ENCODE assay signal across 20 cellular contexts in the genomic region with DNA sequence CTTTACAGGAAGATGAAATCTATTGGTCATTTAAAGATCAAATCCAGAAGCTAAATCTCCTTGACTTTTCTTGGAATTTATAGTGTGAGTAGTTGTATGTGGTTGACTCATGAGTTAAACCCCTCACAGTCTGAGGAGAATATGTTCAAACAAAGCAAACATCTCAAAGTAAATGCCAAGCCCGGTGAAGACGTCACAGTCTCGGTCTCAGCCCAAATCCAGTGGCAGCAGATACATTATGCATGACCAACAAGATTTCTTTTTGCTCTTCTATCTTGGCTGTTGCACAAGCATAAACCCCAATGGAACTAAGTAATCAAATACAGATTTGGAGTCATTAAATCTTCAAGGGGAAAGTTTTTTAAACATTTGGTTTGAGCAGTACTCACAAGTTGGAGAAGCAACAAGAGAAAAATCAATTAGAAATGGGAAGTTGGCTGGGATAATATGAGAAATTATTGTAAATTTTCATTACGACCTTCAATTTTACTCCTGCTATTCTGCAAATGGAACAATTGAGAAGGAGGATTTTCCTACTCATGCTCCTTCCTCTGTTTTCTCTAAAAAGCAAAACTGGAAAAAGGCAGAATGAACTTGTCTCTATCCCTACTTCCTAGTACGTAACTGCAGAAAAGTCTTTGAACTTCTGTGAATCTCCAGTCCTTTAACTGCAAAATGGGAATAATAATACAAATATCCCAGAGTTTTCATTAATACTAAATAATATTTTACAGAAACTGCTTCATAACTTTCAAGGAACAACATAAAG.
A peak's percentile ranks its signal among the peaks of the same experiment; 100 is the strongest.
DNase-seq lines count a peak whose midpoint lies in the region; ATAC-seq and TF ChIP-seq lines count a peak whose summit lies in the region.
"Had no signal": no experiment of that assay in that cellular context is flagged by ENCODE, and none has a peak within 500 bp of the region (broad histone marks: within the 10 kb centered on the region; RNA-seq: fewer than 3 reads in every experiment).

No MANE protein-coding gene starts in this region.

- no peaks in the 10 kb centered on the region for H3K4me1 Mint-ChIP-seq in activated CD8-positive, alpha-beta T cell treated with anti-CD3 and anti-CD28 coated beads, Interleukin-2, amount 10 ng/mL, durations not matched to agents 7 days and 5 days (ENCODE audit: low read depth)
- H3K4me1 Mint-ChIP-seq in type B pancreatic cell (ENCODE audit: unreplicated experiment) = no peaks in the 10 kb centered on the region
- H3K4me1 Mint-ChIP-seq: neural crest cell had no signal

- no peak overlapping the region for H3K27ac Mint-ChIP-seq in activated CD8-positive, alpha-beta T cell treated with anti-CD3 and anti-CD28 coated beads, Interleukin-2, amount 10 ng/mL, durations not matched to agents 7 days and 5 days
- no peak overlapping the region for H3K27ac Mint-ChIP-seq in type B pancreatic cell
- H3K27ac Mint-ChIP-seq: activated naive CD4-positive, alpha-beta T cell treated with anti-CD3 and anti-CD28 coated beads for 36 hours had no signal

- H3K36me3 ChIP-seq in BE2C = no peaks in the 10 kb centered on the region
- H3K36me3 ChIP-seq: breast epithelium, SJCRH30 had no signal

- no peaks in the 10 kb centered on the region for H3K9me3 ChIP-seq in BE2C
- H3K9me3 ChIP-seq: breast epithelium, SJCRH30 had no signal

- ATAC-seq in activated CD8-positive, alpha-beta T cell treated with anti-CD3 and anti-CD28 coated beads, Interleukin-2, amount 10 ng/mL, durations not matched to agents 7 days and 5 days = no peak

- H3K27me3 Mint-ChIP-seq in activated CD8-positive, alpha-beta T cell treated with anti-CD3 and anti-CD28 coated beads, Interleukin-2, amount 10 ng/mL, durations not matched to agents 7 days and 5 days (ENCODE audit: low read depth) = no peaks in the 10 kb centered on the region
- H3K27me3 Mint-ChIP-seq in type B pancreatic cell = no peaks in the 10 kb centered on the region

- H3K4me3 Mint-ChIP-seq in activated CD8-positive, alpha-beta T cell treated with anti-CD3 and anti-CD28 coated beads, Interleukin-2, amount 10 ng/mL, durations not matched to agents 7 days and 5 days = no peak overlapping the region
- no peak overlapping the region for H3K4me3 Mint-ChIP-seq in type B pancreatic cell
- H3K4me3 Mint-ChIP-seq: activated naive CD4-positive, alpha-beta T cell treated with anti-CD3 and anti-CD28 coated beads for 36 hours; neural crest cell had no signal

- CTCF ChIA-PET in AG04449 (lab: Yijun Ruan, JAX) = no interaction called here
- CTCF ChIA-PET in activated CD8-positive, alpha-beta T cell treated with anti-CD3 and anti-CD28 coated beads, Interleukin-2, amount 10 ng/mL, durations not matched to agents 7 days and 5 days (lab: Charles Lee) = no interaction called here

- no peaks in the 10 kb centered on the region for H3K9me3 Mint-ChIP-seq in activated CD8-positive, alpha-beta T cell treated with anti-CD3 and anti-CD28 coated beads, Interleukin-2, amount 10 ng/mL, durations not matched to agents 7 days and 5 days (ENCODE audit: insufficient read depth)
- peaks cover 5% of the 10 kb centered on the region for H3K9me3 Mint-ChIP-seq in type B pancreatic cell
- H3K9me3 Mint-ChIP-seq: neural crest cell had no signal

- no peaks in the 10 kb centered on the region; the same call in 1 of the 2 replicates for H3K4me1 ChIP-seq in BE2C
- H3K4me1 ChIP-seq: breast epithelium, SJCRH30 had no signal

- H3K36me3 Mint-ChIP-seq in activated CD8-positive, alpha-beta T cell treated with anti-CD3 and anti-CD28 coated beads, Interleukin-2, amount 10 ng/mL, durations not matched to agents 7 days and 5 days (ENCODE audit: low read depth) = no peaks in the 10 kb centered on the region
- H3K36me3 Mint-ChIP-seq in type B pancreatic cell = no peaks in the 10 kb centered on the region

- DNase-seq in AG04449 (ENCODE audit: low read depth, low spot score) (peak; percentile 72), HS-5 (ENCODE audit: low read depth) (peak; percentile 34), fibroblast of pulmonary artery (ENCODE audit: low read depth) (peak; percentile 54), non-pigmented ciliary epithelial cell (ENCODE audit: low read depth) (peak; percentile 67), GOT3 (lab: John Stamatoyannopoulos, UW) (no peak), BE2C (no peak), type B pancreatic cell (ENCODE audit: extremely low spot score, unreplicated experiment) (no peak)
- DNase-seq in activated CD8-positive, alpha-beta T cell treated with anti-CD3 and anti-CD28 coated beads, Interleukin-2, amount 10 ng/mL, durations not matched to agents 7 days and 5 days = no peak
- DNase-seq: ACHN; activated CD4-positive, alpha-beta T cell treated with anti-CD3 and anti-CD28 coated beads for 4 hours; activated CD8-positive, alpha-beta memory T cell treated with anti-CD3 and anti-CD28 coated beads, Interleukin-2, amount 50 U/mL, for 48 hours; activated naive CD4-positive, alpha-beta T cell treated with anti-CD3 and anti-CD28 coated beads for 36 hours; effector CD8-positive, alpha-beta T cell; mesendoderm; NCI-H446 treated with DMSO at 0.1 percent for 48 hours; SJCRH30; stimulated activated CD4-positive, alpha-beta T cell treated with anti-CD3 and anti-CD28 coated beads, Interleukin-4, amount 100 ng/mL, for 1 hour; stimulated activated CD8-positive, alpha-beta memory T cell treated with anti-CD3 and anti-CD28 coated beads, Interleukin-4, amount 100 ng/mL, for 48 hours had no signal

- no peak for TF ChIP-seq CTCF in AG04449 (IDR thresholded peaks at IDR 0.05; ENCODE audit: insufficient read depth, low read length, missing control alignments)
- TF ChIP-seq CTCF in fibroblast of pulmonary artery (IDR thresholded peaks at IDR 0.05; ENCODE audit: low read length, missing control alignments) = no peak
- no peak for TF ChIP-seq CTCF in BE2C (IDR thresholded peaks at IDR 0.05; ENCODE audit: low read depth, low read length)
- no peak for TF ChIP-seq CTCF in type B pancreatic cell (conservative IDR thresholded peaks at IDR 0.05)

- POLR2A ChIA-PET in AG04449 (lab: Yijun Ruan, JAX) = no interaction called here
- POLR2A ChIA-PET in activated CD8-positive, alpha-beta T cell treated with anti-CD3 and anti-CD28 coated beads, Interleukin-2, amount 10 ng/mL, durations not matched to agents 7 days and 5 days (lab: Charles Lee) = no interaction called here

- H3K4me3 ChIP-seq in AG04449 (ENCODE audit: low read depth, low read length) (no peak overlapping the region), fibroblast of pulmonary artery (replicated peaks; ENCODE audit: low read depth, low read length) (no peak overlapping the region), BE2C (ENCODE audit: low read depth, low read length) (no peak overlapping the region)
- H3K4me3 ChIP-seq: breast epithelium, SJCRH30 had no signal

- no peaks in the 10 kb centered on the region for H3K27me3 ChIP-seq in BE2C
- H3K27me3 ChIP-seq: breast epithelium, SJCRH30 had no signal

Comparison
In these comparisons a context has a peak if more than half of its experiments do, and no peak if none do; other contexts are left out.
1. DNase-seq: peak in AG04449 (single experiment), HS-5 (single experiment), fibroblast of pulmonary artery (single experiment) and non-pigmented ciliary epithelial cell (single experiment); none in GOT3 (single experiment), activated CD8-positive, alpha-beta T cell treated with anti-CD3 and anti-CD28 coated beads, Interleukin-2, amount 10 ng/mL, durations not matched to agents 7 days and 5 days (single experiment), BE2C (single experiment) and type B pancreatic cell (single experiment).